In the genomic region with DNA sequence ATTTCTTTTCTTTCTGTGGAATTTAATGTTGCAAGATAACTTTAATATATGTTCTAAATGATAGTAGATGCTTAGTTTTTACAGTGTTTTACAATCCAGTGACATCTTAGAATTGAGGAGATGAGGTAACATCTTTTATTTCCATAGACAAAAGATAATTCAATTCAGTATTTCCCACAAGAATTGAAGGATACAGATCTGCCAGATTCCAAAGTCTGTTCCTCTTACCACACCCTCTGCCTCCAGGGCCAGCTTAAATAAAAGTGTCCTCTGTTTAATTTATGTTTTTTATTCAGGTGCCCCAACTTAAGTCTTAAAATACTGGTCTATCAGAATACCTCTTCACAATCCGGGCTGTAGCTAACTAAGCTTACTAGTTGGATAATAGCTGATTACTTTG, we compare ENCODE assay signal across 19 cellular contexts. TPM values are rescaled to one million over a fixed set of nuclear protein-coding genes. Genes with fewer than 3 reads are reported as not detected.
DNase-seq lines count a peak whose midpoint lies in the region; ATAC-seq, FAIRE-seq and TF ChIP-seq lines count a peak whose summit lies in the region.
"Had no signal": no experiment of that assay in that cellular context is flagged by ENCODE, and none has a peak within 500 bp of the region (broad histone marks: within the 10 kb centered on the region; RNA-seq: fewer than 3 reads in every experiment).

No MANE protein-coding gene starts in this region.

- H3K27me3 ChIP-seq in CD8-positive, alpha-beta memory T cell (ENCODE audit: insufficient read depth, low read length, poor library complexity, severe bottlenecking), result no peaks in the 10 kb centered on the region
- no peaks in the 10 kb centered on the region for H3K27me3 ChIP-seq in HepG2 (ENCODE audit: control insufficient read depth in 1 of 2, insufficient read depth in 2 of 2, low read length in 2 of 2)
- H3K27me3 ChIP-seq: esophagus muscularis mucosa, testis had no signal

- POLR2A ChIA-PET in CD8-positive, alpha-beta memory T cell (lab: Charles Lee), result no interaction called here
- POLR2A ChIA-PET in WTC11 (lab: Charles Lee) (no interaction called here), HepG2 (lab: Yijun Ruan, JAX) (no interaction called here)

- no peak for TF ChIP-seq CTCF in CD14-positive monocyte (IDR thresholded peaks at IDR 0.05)
- no peak for TF ChIP-seq CTCF in WTC11 (IDR thresholded peaks at IDR 0.05)
- TF ChIP-seq CTCF in HepG2 (CRISPR knock-in tag; IDR thresholded peaks at IDR 0.05), result no peak

- H3K27ac Mint-ChIP-seq in CD14-positive monocyte, result peak overlapping the region in 4 of 7 donors; percentile 7 to 65 (median 60)
- peak overlapping the region in 6 of 8 donors; percentile 2 to 69 (median 30) for H3K27ac Mint-ChIP-seq in CD8-positive, alpha-beta memory T cell
- peak overlapping the region; percentile 13; the same call in 1 of the 2 replicates for H3K27ac Mint-ChIP-seq in WTC11
- H3K27ac Mint-ChIP-seq: activated T-helper 2 cell treated with anti-CD3 and anti-CD28 coated beads, Interferon-gamma antibody, Interleukin-2, Interleukin-4, amounts not matched to agents 10 μg/mL and 5 μg/mL and 100 μg/mL, durations not matched to agents 14 hours and 24 hours and 36 hours had no signal

- intact Hi-C loops in CD14-positive monocyte (cut with micrococcal nuclease) (loop anchor here (10.0 kb wide), 1 partner anchor 304 kb away; no protein-coding TSS in a partner anchor), HepG2 (cut with micrococcal nuclease; ENCODE audit: unreplicated experiment) (loop anchor here (10.0 kb wide), 1 partner anchor 226 kb away; no protein-coding TSS in a partner anchor)

- ATAC-seq in WTC11 (no peak), HepG2 (no peak), HG02970 (IDR thresholded peaks at IDR 0.05; ENCODE audit: low FRiP score, unreplicated experiment) (no peak)

- H3K4me1 Mint-ChIP-seq in CD14-positive monocyte (peaks cover 83% of the 10 kb centered on the region), WTC11 (peaks cover 63% of the 10 kb centered on the region)
- peaks cover 84 to 95% (median 93%) of the 10 kb centered on the region in 3 donors for H3K4me1 Mint-ChIP-seq in CD8-positive, alpha-beta memory T cell

- no peak for TF ChIP-seq RAD21 in HepG2 (CRISPR knock-in tag; IDR thresholded peaks at IDR 0.05)

- H3K36me3 Mint-ChIP-seq in CD14-positive monocyte, result peaks cover 8 to 9% of the 10 kb centered on the region in 2 donors
- H3K36me3 Mint-ChIP-seq in CD8-positive, alpha-beta memory T cell, result peaks cover 0 to 17% (median 3%) of the 10 kb centered on the region in 3 donors
- no peaks in the 10 kb centered on the region for H3K36me3 Mint-ChIP-seq in WTC11

- H3K27me3 Mint-ChIP-seq in CD14-positive monocyte (ENCODE audit: low read depth in 3 of 3) (no peaks in the 10 kb centered on the region), WTC11 (ENCODE audit: low read depth) (no peaks in the 10 kb centered on the region)
- no peaks in the 10 kb centered on the region for H3K27me3 Mint-ChIP-seq in CD8-positive, alpha-beta memory T cell

- no peak for DNase-seq in CD14-positive monocyte (ENCODE audit: low spot score)
- DNase-seq in CD8-positive, alpha-beta memory T cell, result no peak
- no peak for DNase-seq in WTC11 (ENCODE audit: low spot score)
- DNase-seq in HepG2 (ENCODE audit: low spot score), result no peak
- DNase-seq in D341Med (ENCODE audit: low spot score), result no peak
- DNase-seq in NCI-H226, result no peak
- DNase-seq: C1 segment of cervical spinal cord; caudate nucleus; glutamatergic neuron; NCI-H1417 treated with DMSO at 0.1 percent for 48 hours; NCI-H2171 treated with DMSO at 0.1 percent for 48 hours; NCI-H748 treated with DMSO at 0.1 percent for 48 hours; SK-N-SH; stimulated activated CD4-positive, alpha-beta T cell treated with anti-CD3 and anti-CD28 coated beads, Interleukin-4, amount 100 ng/mL, for 4 hours; testis had no signal

- H3K79me2 ChIP-seq in HepG2 (ENCODE audit: insufficient read depth, low read length), result peaks cover 98% of the 10 kb centered on the region

- H3K4me3 Mint-ChIP-seq in CD14-positive monocyte, result no peak overlapping the region
- peak overlapping the region; percentile 6 to 54 (median 29) for H3K4me3 Mint-ChIP-seq in CD8-positive, alpha-beta memory T cell
- H3K4me3 Mint-ChIP-seq in WTC11, result no peak overlapping the region

- no peaks in the 10 kb centered on the region for H3K36me3 ChIP-seq in CD8-positive, alpha-beta memory T cell (ENCODE audit: insufficient read depth, low read length)
- no peaks in the 10 kb centered on the region for H3K36me3 ChIP-seq in HepG2 (replicated peaks in 1 of 2; ENCODE audit: control insufficient read depth in 1 of 2, insufficient read depth in 2 of 2, low read length in 2 of 2)
- H3K36me3 ChIP-seq: esophagus muscularis mucosa had no signal

- in situ Hi-C loops in HepG2 (cut with HindIII; ENCODE audit: extremely low pct_ligation_motif_present, low pct_unique_long_range_greater_than_20kb), result no loop called here

- no peak overlapping the region for H2AFZ ChIP-seq in HepG2 (ENCODE audit: low read length)

- H3K4me1 ChIP-seq in CD8-positive, alpha-beta memory T cell (ENCODE audit: insufficient read depth, low read length), result peaks cover 59% of the 10 kb centered on the region
- H3K4me1 ChIP-seq in HepG2 (ENCODE audit: insufficient read depth, low read length), result peaks cover 59% of the 10 kb centered on the region

- CTCF ChIA-PET in CD8-positive, alpha-beta memory T cell (lab: Charles Lee), result interaction anchor here (1.6 kb wide), 1 partner anchor 11 kb away, joined by 6 read pairs; no protein-coding TSS in a partner anchor
- CTCF ChIA-PET in WTC11 (lab: Charles Lee) (interaction anchor here (1.0 to 1.5 kb wide), 2 partner anchors 11 to 24 kb away, joined by 3 to 6 read pairs; no protein-coding TSS in a partner anchor), HepG2 (lab: Yijun Ruan, JAX; ENCODE audit: low intra/inter-chr PET ratio, low total read pairs) (no interaction called here)

- H3K9me3 Mint-ChIP-seq in CD14-positive monocyte (no peaks in the 10 kb centered on the region), WTC11 (no peaks in the 10 kb centered on the region)
- no peaks in the 10 kb centered on the region for H3K9me3 Mint-ChIP-seq in CD8-positive, alpha-beta memory T cell
- H3K9me3 Mint-ChIP-seq: activated T-helper 2 cell treated with anti-CD3 and anti-CD28 coated beads, Interferon-gamma antibody, Interleukin-2, Interleukin-4, amounts not matched to agents 10 μg/mL and 5 μg/mL and 100 μg/mL, durations not matched to agents 14 hours and 24 hours and 36 hours had no signal

- H4K20me1 ChIP-seq in HepG2 (ENCODE audit: insufficient read depth, low read length), result peaks cover 55% of the 10 kb centered on the region

- peak overlapping the region; percentile 22; the same call in 1 of the 2 replicates for H3K4me2 ChIP-seq in HepG2 (ENCODE audit: low read depth, low read length)
- H3K4me2 ChIP-seq: SK-N-SH had no signal

- no TSS peak for BruUV-seq in HepG2 (replicated peaks; lab: Mats Ljungman, UMichigan)

- TF ChIP-seq EP300 in HepG2 (IDR thresholded peaks at IDR 0.05; ENCODE audit: low read depth in 2 of 2, low read length in 2 of 2) (no peak), HepG2 (CRISPR knock-in tag; IDR thresholded peaks at IDR 0.05; ENCODE audit: borderline replicate concordance) (no peak)

- H3K4me3 ChIP-seq in CD8-positive, alpha-beta memory T cell (ENCODE audit: low read length), result no peak overlapping the region
- H3K4me3 ChIP-seq in HepG2 (replicated peaks in 1 of 3; ENCODE audit: insufficient read depth in 1 of 3, low read depth in 2 of 3, low read length in 3 of 3), result no peak overlapping the region
- H3K4me3 ChIP-seq: esophagus muscularis mucosa, testis had no signal

- no peaks in the 10 kb centered on the region for H3K9me3 ChIP-seq in CD8-positive, alpha-beta memory T cell (ENCODE audit: low read length)
- H3K9me3 ChIP-seq in HepG2 (ENCODE audit: low read length), result no peaks in the 10 kb centered on the region
- H3K9me3 ChIP-seq: esophagus muscularis mucosa, SK-N-SH, testis had no signal

- H3K9ac ChIP-seq in HepG2 (ENCODE audit: insufficient read depth, low read depth, low read length), result no peak overlapping the region
- H3K9ac ChIP-seq: SK-N-SH had no signal

- H3K27ac ChIP-seq in CD8-positive, alpha-beta memory T cell (ENCODE audit: low read depth, low read length), result no peak overlapping the region
- no peak overlapping the region for H3K27ac ChIP-seq in HepG2 (ENCODE audit: extremely low read length, insufficient read depth, low read length)
- H3K27ac ChIP-seq: esophagus muscularis mucosa, testis had no signal

- FAIRE-seq in HepG2 (lab: Jason Lieb, UNC), result no peak
- FAIRE-seq: RCC 7860 had no signal

- TF ChIP-seq POLR2A in HepG2 (IDR thresholded peaks at IDR 0.05; ENCODE audit: insufficient read depth in 1 of 2, low read depth in 2 of 2, low read length in 2 of 2), result no peak

- WGBS in HepG2 (ENCODE audit: low lambda C conversion rate), result 83% methylated on average over 1 of the region's 1 CpG

RNA-seq across cellular contexts. Expression of a gene that starts 6.5 kb away (rescaled TPM):
- polyA plus RNA-seq in CD14-positive monocyte (10 to 100 TPM; 86.3 to 97.0 TPM), HepG2 (2011; rRNA removed) (73.6 and 85.0 TPM in 2 replicates)
- 100 to 1,000 TPM; 107 to 116 TPM for total RNA-seq in CD8-positive, alpha-beta memory T cell
- 137 TPM for polyA plus RNA-seq in CD8-positive, alpha-beta memory T cell
- total RNA-seq in WTC11 (2021) (103 to 107 TPM (median 105 TPM) in 3 replicates), HepG2 (2016; rRNA removed; fragmentation: Illumina TruSeq; extraction: Trizol) (160 and 205 TPM in 2 replicates)
- total RNA-seq in HepG2 (2016; cell fraction: cytosol; rRNA removed; fragmentation: Illumina TruSeq; extraction: Trizol; ENCODE audit: low read depth), result 106 and 107 TPM in 2 replicates
- 157 and 195 TPM in 2 replicates for total RNA-seq in HepG2 (2016; cell fraction: insoluble cytoplasmic fraction; rRNA removed; fragmentation: Illumina TruSeq; extraction: Trizol)
- total RNA-seq in HepG2 (2016; cell fraction: membrane; rRNA removed; fragmentation: Illumina TruSeq; extraction: Trizol), result 71.4 and 88.4 TPM in 2 replicates
- 201 and 264 TPM in 2 replicates for total RNA-seq in HepG2 (2016; cell fraction: nucleus; rRNA removed; fragmentation: Illumina TruSeq; extraction: Trizol)
- 39.4 and 56.2 TPM in 2 replicates for polyA plus RNA-seq in HepG2 (2011; cell fraction: cytosol; rRNA removed)
- 29.8 and 34.6 TPM in 2 replicates for polyA plus RNA-seq in HepG2 (2011; cell fraction: nucleus; rRNA removed)
- 70.0 and 96.2 TPM in 2 replicates for polyA plus RNA-seq in HepG2 (2012)
- polyA plus RNA-seq in HepG2 (2016; cell fraction: cytosol; fragmentation: Illumina TruSeq; extraction: Trizol; ENCODE audit: low read depth), result 15.6 and 15.8 TPM in 2 replicates
- 107 and 116 TPM in 2 replicates for polyA plus RNA-seq in HepG2 (2016; cell fraction: insoluble cytoplasmic fraction; fragmentation: Illumina TruSeq; extraction: Trizol; ENCODE audit: low read depth)
- polyA plus RNA-seq in HepG2 (2016; cell fraction: membrane; fragmentation: Illumina TruSeq; extraction: Trizol; ENCODE audit: low read depth), result 37.8 and 48.6 TPM in 2 replicates
- polyA plus RNA-seq in HepG2 (2016; cell fraction: nucleus; fragmentation: Illumina TruSeq; extraction: Trizol; ENCODE audit: insufficient read depth, low read depth), result 192 and 216 TPM in 2 replicates
- 83.7 and 110 TPM in 2 replicates for polyA minus RNA-seq in HepG2 (2011; rRNA and poly(A)+ RNA removed; ENCODE audit: low replicate concordance)
- polyA minus RNA-seq in HepG2 (2011; cell fraction: cytosol; rRNA and poly(A)+ RNA removed), result 109 and 110 TPM in 2 replicates
- polyA minus RNA-seq in HepG2 (2011; cell fraction: nucleus; rRNA and poly(A)+ RNA removed), result 136 and 160 TPM in 2 replicates

Comparison
In these comparisons a context has a peak if more than half of its experiments do, and no peak if none do; other contexts are left out.
1. H3K4me3 Mint-ChIP-seq: peak in CD8-positive, alpha-beta memory T cell (7 of 7); none in CD14-positive monocyte (0 of 2) and WTC11 (single experiment).
2. Peak in every context shown above with its lines, with median percentiles within 50 percentile points of each other: H3K27ac Mint-ChIP-seq.